Comparison of ENCODE assay signal across 28 cellular contexts in genomic region chr5:97936246-97936645, GRCh38.
"Had no signal": no experiment of that assay in that cellular context is flagged by ENCODE, and none has a peak within 500 bp of the region (broad histone marks: within the 10 kb centered on the region; RNA-seq: fewer than 3 reads in every experiment).

No MANE protein-coding gene starts in this region.

- H3K27me3 ChIP-seq: ascending aorta, body of pancreas, Peyer's patch, SJCRH30 had no signal

- DNase-seq: activated CD4-positive, alpha-beta T cell treated with anti-CD3 and anti-CD28 coated beads for 4 hours; activated CD4-positive, alpha-beta T cell treated with anti-CD3 and anti-CD28 coated beads, Interleukin-2, amount 50 U/mL, for 4 hours; activated CD8-positive, alpha-beta memory T cell treated with anti-CD3 and anti-CD28 coated beads, Interleukin-2, amount 50 U/mL, for 48 hours; activated CD8-positive, alpha-beta T cell treated with anti-CD3 and anti-CD28 coated beads, Interleukin-2, amount 10 ng/mL, durations not matched to agents 7 days and 5 days; activated effector memory CD4-positive, alpha-beta T cell treated with Interleukin-2 at 50 U/mL for 16 hours; activated naive CD4-positive, alpha-beta T cell treated with Interleukin-2 at 50 U/mL for 16 hours; activated naive CD8-positive, alpha-beta T cell treated with anti-CD3 and anti-CD28 coated beads, Interleukin-2, amount 50 U/mL, for 24 hours; activated T-cell treated with anti-CD3 and anti-CD28 coated beads, Interleukin-2, amount 50 U/mL, for 1 hour; amniotic stem cell; body of pancreas; IMR-90; KBM-7; NCI-H1105; NCI-H1436; NCI-H1694 treated with DMSO at 0.1 percent for 48 hours; NCI-H2081; NCI-H446; NCI-H524; Peyer's patch; Right ventricle myocardium superior; SJCRH30; SK-N-SH; T-helper 1 cell; WERI-Rb-1 had no signal

- H3K36me3 ChIP-seq: ascending aorta, Peyer's patch, SJCRH30, WERI-Rb-1 had no signal

- H3K27ac Mint-ChIP-seq: activated CD8-positive, alpha-beta T cell treated with anti-CD3 and anti-CD28 coated beads, Interleukin-2, amount 10 ng/mL, durations not matched to agents 7 days and 5 days; activated naive CD4-positive, alpha-beta T cell treated with anti-CD3 and anti-CD28 coated beads, Interleukin-2, amount 50 U/mL, for 72 hours; activated naive CD8-positive, alpha-beta T cell treated with anti-CD3 and anti-CD28 coated beads, Interleukin-2, amount 50 U/mL, for 24 hours; activated T-helper 1 cell treated with anti-CD3 and anti-CD28 coated beads, Interleukin-12 subunit alpha, Interleukin-12 subunit beta, Interleukin-2, Interleukin-4 antibody, amounts not matched to agents 30 ng/mL and 10 ng/mL and 1 ng/mL, durations not matched to agents 14 hours and 24 hours and 36 hours had no signal

- H3K4me1 Mint-ChIP-seq: activated naive CD8-positive, alpha-beta T cell treated with anti-CD3 and anti-CD28 coated beads, Interleukin-2, amount 50 U/mL, for 24 hours had no signal

- H3K27me3 Mint-ChIP-seq: activated naive CD8-positive, alpha-beta T cell treated with anti-CD3 and anti-CD28 coated beads, Interleukin-2, amount 50 U/mL, for 24 hours had no signal

- H3K9me3 Mint-ChIP-seq: activated naive CD8-positive, alpha-beta T cell treated with anti-CD3 and anti-CD28 coated beads, Interleukin-2, amount 50 U/mL, for 24 hours; activated T-helper 1 cell treated with anti-CD3 and anti-CD28 coated beads, Interleukin-12 subunit alpha, Interleukin-12 subunit beta, Interleukin-2, Interleukin-4 antibody, amounts not matched to agents 30 ng/mL and 10 ng/mL and 1 ng/mL, durations not matched to agents 14 hours and 24 hours and 36 hours had no signal

- H3K27ac ChIP-seq: ascending aorta, body of pancreas, Peyer's patch, RWPE1, SJCRH30, WERI-Rb-1 had no signal

- H3K36me3 Mint-ChIP-seq: activated naive CD4-positive, alpha-beta T cell treated with anti-CD3 and anti-CD28 coated beads, Interleukin-2, amount 50 U/mL, for 72 hours had no signal

- H3K9me3 ChIP-seq: ascending aorta, body of pancreas, Peyer's patch, SJCRH30, SK-N-SH had no signal

- H3K4me3 Mint-ChIP-seq: activated CD8-positive, alpha-beta T cell treated with anti-CD3 and anti-CD28 coated beads, Interleukin-2, amount 10 ng/mL, durations not matched to agents 7 days and 5 days; activated naive CD8-positive, alpha-beta T cell treated with anti-CD3 and anti-CD28 coated beads, Interleukin-2, amount 50 U/mL, for 24 hours; activated T-helper 1 cell treated with anti-CD3 and anti-CD28 coated beads, Interleukin-12 subunit alpha, Interleukin-12 subunit beta, Interleukin-2, Interleukin-4 antibody, amounts not matched to agents 30 ng/mL and 10 ng/mL and 1 ng/mL, durations not matched to agents 14 hours and 24 hours and 36 hours had no signal

- H3K4me3 ChIP-seq: ascending aorta, body of pancreas, Peyer's patch, SJCRH30 had no signal

- H3K4me1 ChIP-seq: ascending aorta, body of pancreas, Peyer's patch, SJCRH30 had no signal
